ENCODE assay signal across 19 cellular contexts in genomic region chr22:37371911-37372310, GRCh38.
"Had no signal": no experiment of that assay in that cellular context is flagged by ENCODE, and none has a peak within 500 bp of the region (broad histone marks: within the 10 kb centered on the region; RNA-seq: fewer than 3 reads in every experiment).

No MANE protein-coding gene starts in this region.

- ATAC-seq: Right ventricle myocardium inferior, SK-N-SH treated with all-trans-retinoic acid at 6 μM for 48 hours had no signal

- H3K27ac ChIP-seq: HL-60, PC-9, Peyer's patch, SJCRH30 had no signal

- H3K9me3 Mint-ChIP-seq: IgD-negative memory B cell had no signal

- H2AFZ ChIP-seq: PC-9 had no signal

- H3K27ac Mint-ChIP-seq: IgD-negative memory B cell had no signal

- DNase-seq: KBM-7, MV-4-11, NCI-H1048, NCI-H1105, NCI-H1436 treated with DMSO at 0.1 percent for 48 hours, NCI-H1694, NCI-H187 treated with DMSO at 0.1 percent for 48 hours, NCI-H2029 treated with DMSO at 0.1 percent for 48 hours, NCI-H2171 treated with DMSO at 0.1 percent for 48 hours, NCI-H2227 treated with DMSO at 0.1 percent for 48 hours, NCI-H748 treated with DMSO at 0.1 percent for 48 hours, PC-9, Peyer's patch, SHP77 treated with DMSO at 0.1 percent for 48 hours, SJCRH30 had no signal

- H3K9me3 ChIP-seq: Peyer's patch, SJCRH30 had no signal

- H3K4me2 ChIP-seq: PC-9 had no signal

- H3K36me3 ChIP-seq: Peyer's patch, SJCRH30 had no signal

- H3K4me3 ChIP-seq: PC-9, Peyer's patch, SJCRH30 had no signal

- H3K27me3 ChIP-seq: Peyer's patch had no signal

- H3K4me1 ChIP-seq: Peyer's patch, SJCRH30 had no signal
